9 cellular contexts compared by ENCODE assay signal in the genomic region with DNA sequence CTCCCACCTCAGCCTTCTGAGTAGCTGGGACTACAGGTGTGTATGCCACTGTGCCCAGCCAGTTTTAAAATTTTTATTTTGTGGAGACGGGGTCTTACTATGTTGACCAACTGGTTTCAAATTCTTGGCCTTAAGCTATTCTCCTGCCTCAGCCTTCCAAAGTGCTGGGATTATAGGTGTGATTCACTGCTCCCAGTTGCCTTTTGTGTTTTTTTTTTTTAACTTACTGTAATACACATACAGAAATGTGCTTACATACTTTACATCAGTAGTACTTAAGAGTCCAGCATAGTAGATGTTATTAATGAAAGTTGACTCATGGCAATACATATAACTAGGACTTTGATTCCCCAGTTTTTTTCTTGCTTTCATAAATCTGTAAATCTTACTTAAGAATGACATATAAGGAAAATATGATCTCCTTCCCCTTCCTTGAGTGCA. TPM values are rescaled to one million over a fixed set of nuclear protein-coding genes. Genes with fewer than 3 reads are reported as not detected.
DNase-seq lines count a peak whose midpoint lies in the region; ATAC-seq, FAIRE-seq and TF ChIP-seq lines count a peak whose summit lies in the region.
"Had no signal": no experiment of that assay in that cellular context is flagged by ENCODE, and none has a peak within 500 bp of the region (broad histone marks: within the 10 kb centered on the region; RNA-seq: fewer than 3 reads in every experiment).

No MANE protein-coding gene starts in this region.

- BruUV-seq in PC-9 (replicated peaks; lab: Mats Ljungman, UMichigan), result no TSS peak

- H3K4me1 ChIP-seq in PC-9 (replicated peaks; ENCODE audit: insufficient read depth) (peaks cover 35% of the 10 kb centered on the region), skeletal muscle satellite cell (ENCODE audit: control insufficient read depth, insufficient read depth, low read length) (peaks cover 54% of the 10 kb centered on the region), left lung (peaks cover 21 to 51% of the 10 kb centered on the region in 2 donors)

- intact Hi-C loops in PC-9 (cut with micrococcal nuclease; ENCODE audit: unreplicated experiment), result loop anchor here (10.0 kb wide), 1 partner anchor 350 kb away; no protein-coding TSS in a partner anchor
- intact Hi-C loops in left lung (cut with DNase I), result no loop called here

- no peaks in the 10 kb centered on the region for H3K36me3 ChIP-seq in PC-9 (ENCODE audit: low read depth)
- peaks cover under 1% of the 10 kb centered on the region for H3K36me3 ChIP-seq in skeletal muscle satellite cell (ENCODE audit: insufficient read depth, low read length)
- H3K36me3 ChIP-seq in left lung, result no peaks in the 10 kb centered on the region

- H3K27me3 ChIP-seq in PC-9 (ENCODE audit: insufficient read depth, low read depth), result no peaks in the 10 kb centered on the region
- no peaks in the 10 kb centered on the region for H3K27me3 ChIP-seq in skeletal muscle satellite cell (ENCODE audit: control insufficient read depth, insufficient read depth, low read length)
- H3K27me3 ChIP-seq in left lung, result no peaks in the 10 kb centered on the region

- no peak overlapping the region for H3K9ac ChIP-seq in skeletal muscle satellite cell (ENCODE audit: low read depth, low read length)

- peak; percentile 14 for FAIRE-seq in GM19239 (lab: Jason Lieb, UNC)
- FAIRE-seq in GM12891 (lab: Jason Lieb, UNC), result no peak

- H3K4me3 ChIP-seq in PC-9 (no peak overlapping the region), epithelial cell of esophagus (ENCODE audit: low read length) (no peak overlapping the region), skeletal muscle satellite cell (ENCODE audit: low read length) (no peak overlapping the region), left lung (no peak overlapping the region)
- H3K4me3 ChIP-seq: mucosa of descending colon had no signal

- no peak overlapping the region for H2AFZ ChIP-seq in PC-9

- H3K79me2 ChIP-seq in PC-9 (ENCODE audit: low read depth), result peaks cover 64% of the 10 kb centered on the region

- CTCF ChIA-PET in PC-9 (lab: Charles Lee), result interaction anchor here (0.7 to 0.8 kb wide), 3 partner anchors 189 to 244 kb away, joined by 3 to 6 read pairs (median 4); no protein-coding TSS in a partner anchor

- no peaks in the 10 kb centered on the region for H4K20me1 ChIP-seq in PC-9 (ENCODE audit: insufficient read depth)

- TF ChIP-seq POLR2A in GM12891 (IDR thresholded peaks at IDR 0.05; ENCODE audit: low read depth, low read length), result no peak

- peaks cover 12% of the 10 kb centered on the region; the same call in 1 of the 2 replicates for H3F3A ChIP-seq in PC-9 (ENCODE audit: insufficient read depth, low read depth)

- POLR2A ChIA-PET in PC-9 (lab: Charles Lee; ENCODE audit: unreplicated experiment), result interaction anchor here (0.6 kb wide), 1 partner anchor 1002 kb away, joined by 4 read pairs; no protein-coding TSS in a partner anchor

- DNase-seq in GM19239 (ENCODE audit: insufficient read length, low spot score), result no peak
- peak; percentile 32 to 84 for DNase-seq in PC-9
- peak; percentile 79 for DNase-seq in epithelial cell of esophagus (ENCODE audit: low read depth)
- no peak for DNase-seq in GM12891 (ENCODE audit: insufficient read length, low spot score)
- no peak for DNase-seq in left lung
- DNase-seq: mucosa of descending colon, NCI-H1417 had no signal

- ATAC-seq in left lung, result no peak
- ATAC-seq in GM21447 (IDR thresholded peaks at IDR 0.05; ENCODE audit: unreplicated experiment), result no peak
- ATAC-seq: mucosa of descending colon had no signal

- H3K27ac ChIP-seq in PC-9 (peak overlapping the region; percentile 49), left lung (peak overlapping the region in 1 of 2 donors; percentile 6)

- H3K9me3 ChIP-seq in PC-9 (ENCODE audit: insufficient read depth, low read depth) (no peaks in the 10 kb centered on the region), skeletal muscle satellite cell (replicated peaks; ENCODE audit: low read length) (no peaks in the 10 kb centered on the region), left lung (no peaks in the 10 kb centered on the region)
- H3K9me3 ChIP-seq: mucosa of descending colon had no signal

- H3K4me2 ChIP-seq in PC-9 (peak overlapping the region; percentile 58), skeletal muscle satellite cell (ENCODE audit: low read length) (peak overlapping the region; percentile 75)

- TF ChIP-seq CTCF in PC-9 (conservative IDR thresholded peaks at IDR 0.05) (no peak), epithelial cell of esophagus (IDR thresholded peaks at IDR 0.05; ENCODE audit: insufficient read depth, low read depth, low read length, missing control alignments) (no peak), left lung (IDR thresholded peaks at IDR 0.05) (no peak)

- no peaks in the 10 kb centered on the region for H3K9me2 ChIP-seq in PC-9 (ENCODE audit: insufficient read depth)

TF ChIP-seq in GM12891, 5 proteins besides CTCF, POLR2A, EP300 and RAD21:
- TF ChIP-seq POLR2AphosphoS5 (IDR thresholded peaks at IDR 0.05; ENCODE audit: low read depth, low read length), result no peak
- no peak for TF ChIP-seq PAX5 (IDR thresholded peaks at IDR 0.05; ENCODE audit: insufficient read depth, low read length, severe bottlenecking)
- TF ChIP-seq TAF1 (IDR thresholded peaks at IDR 0.05; ENCODE audit: low read depth, low read length), result no peak
- no peak for TF ChIP-seq SPI1 (IDR thresholded peaks at IDR 0.05; ENCODE audit: low read depth, low read length)
- no peak for TF ChIP-seq POU2F2 (IDR thresholded peaks at IDR 0.05; ENCODE audit: low read depth, low read length)

RNA-seq across cellular contexts. Expression of gene MAN2A1, which starts 4.7 kb away (rescaled TPM):
- 26.3 and 27.3 TPM in 2 replicates for total RNA-seq in PC-9 (2021)
- total RNA-seq in skeletal muscle satellite cell (2012; rRNA removed), result 35.6 and 39.0 TPM in 2 replicates
- 0.46 TPM for polyA plus RNA-seq in GM12891 (2012; ENCODE audit: low read depth, missing spikeins)
- 10 to 100 TPM; 51.7 to 54.7 TPM for total RNA-seq in left lung

Comparison
In these comparisons a context has a peak if more than half of its experiments do, and no peak if none do; other contexts are left out.
1. DNase-seq: peak in PC-9 (2 of 2) and epithelial cell of esophagus (single experiment); none in GM19239 (single experiment), GM12891 (single experiment) and left lung (0 of 2).